Comparison of ENCODE assay signal across 23 cellular contexts in genomic region chr1:163701783-163702182, GRCh38.
DNase-seq lines count a peak whose midpoint lies in the region; ATAC-seq, FAIRE-seq and TF ChIP-seq lines count a peak whose summit lies in the region.
"Had no signal": no experiment of that assay in that cellular context is flagged by ENCODE, and none has a peak within 500 bp of the region (broad histone marks: within the 10 kb centered on the region; RNA-seq: fewer than 3 reads in every experiment).

No MANE protein-coding gene starts in this region.

- no peak for TF ChIP-seq EP300 in H1 (IDR thresholded peaks at IDR 0.05; ENCODE audit: borderline replicate concordance in 1 of 2, low read depth in 2 of 2, low read length in 2 of 2)

- H3K56ac ChIP-seq in H1 (replicated peaks; ENCODE audit: insufficient read length, low read depth, low read length) = no peak overlapping the region

- H4K91ac ChIP-seq in H1 (replicated peaks; ENCODE audit: insufficient read length, low read length) = no peak overlapping the region

- no peak overlapping the region for H3K4ac ChIP-seq in H1 (replicated peaks; ENCODE audit: insufficient read length, low read depth, low read length)

- no peaks in the 10 kb centered on the region for H3K27me3 ChIP-seq in H1 (replicated peaks in 1 of 4; ENCODE audit: control insufficient read depth in 3 of 4, extremely low read depth in 1 of 4, insufficient read depth in 3 of 4, low read length in 3 of 4)
- H3K27me3 ChIP-seq: SJSA1 had no signal

- H3K9me3 ChIP-seq in H1 (ENCODE audit: insufficient read depth in 2 of 2, low read depth in 1 of 2, low read length in 1 of 2) = no peaks in the 10 kb centered on the region
- H3K9me3 ChIP-seq: SJSA1 had no signal

- H2AFZ ChIP-seq in H1 (ENCODE audit: low read length) = no peak overlapping the region
- H2AFZ ChIP-seq: GM23248 had no signal

- no peak overlapping the region for H3K4me3 ChIP-seq in H1 (ENCODE audit: extremely low read depth in 1 of 4, insufficient read depth in 2 of 4, low read depth in 3 of 4, low read length in 4 of 4)
- H3K4me3 ChIP-seq: GM23248, SJSA1 had no signal

- no peak overlapping the region for H4K8ac ChIP-seq in H1 (ENCODE audit: extremely low read depth, insufficient read depth, low read length)

- H4K5ac ChIP-seq in H1 (ENCODE audit: insufficient read length, low read depth, low read length) = no peak overlapping the region

- POLR2A ChIA-PET in H1 (lab: Charles Lee; ENCODE audit: partially characterized antibody) = no interaction called here

- H3K4me2 ChIP-seq in H1 (ENCODE audit: insufficient read depth in 1 of 2, low read depth in 2 of 2, low read length in 2 of 2) = no peak overlapping the region

- no peak overlapping the region for H3K23ac ChIP-seq in H1 (ENCODE audit: insufficient read length)

- TF ChIP-seq RAD21 in H1 (IDR thresholded peaks at IDR 0.05 in 1 of 2, conservative IDR thresholded peaks at IDR 0.05 in 1 of 2; ENCODE audit: low read depth in 2 of 2, low read length in 2 of 2) = peak; percentile 50 to 62

- no peak overlapping the region for H3K14ac ChIP-seq in H1 (ENCODE audit: insufficient read length)

- H2AK5ac ChIP-seq in H1 (ENCODE audit: low read depth, low read length) = no peak overlapping the region

- no peak for TF ChIP-seq POLR2A in H1 (IDR thresholded peaks at IDR 0.05; ENCODE audit: control extremely low read depth in 1 of 2, low read depth in 2 of 2, low read length in 2 of 2)

- ATAC-seq in HG02759 (IDR thresholded peaks at IDR 0.05; ENCODE audit: unreplicated experiment) = no peak
- ATAC-seq in left lobe of liver = no peak

- H3K36me3 ChIP-seq in H1 (ENCODE audit: control insufficient read depth in 2 of 4, insufficient read depth in 4 of 4, low read length in 3 of 4) = no peaks in the 10 kb centered on the region
- H3K36me3 ChIP-seq: SJSA1 had no signal

- CTCF ChIA-PET in H1 (lab: Charles Lee; ENCODE audit: partially characterized antibody) = interaction anchor here (0.7 to 1.9 kb wide), 6 partner anchors 163 to 290 kb away, joined by 3 to 10 read pairs (median 4); no protein-coding TSS in a partner anchor

- no peaks in the 10 kb centered on the region for H3K4me1 ChIP-seq in H1 (replicated peaks in 1 of 4; ENCODE audit: control insufficient read depth in 3 of 4, insufficient read depth in 4 of 4, low read length in 3 of 4)
- H3K4me1 ChIP-seq: SJSA1 had no signal

- H2BK20ac ChIP-seq in H1 (ENCODE audit: low read length) = no peak overlapping the region

- H3K27ac ChIP-seq in H1 (ENCODE audit: low read depth, low read length) = no peak overlapping the region
- H3K27ac ChIP-seq: GM23248, RWPE1, SJSA1 had no signal

- no peaks in the 10 kb centered on the region; the same call in 1 of the 2 replicates for H3K23me2 ChIP-seq in H1 (ENCODE audit: low read depth, low read length)

- FAIRE-seq in H1 (lab: Jason Lieb, UNC) = no peak
- FAIRE-seq: G401.6, GM12892, GM19239 had no signal

- DNase-seq in DMS53 (lab: John Stamatoyannopoulos, UW) = peak; percentile 8
- DNase-seq in DMS53 treated with DMSO at 0.1 percent for 48 hours (lab: John Stamatoyannopoulos, UW; ENCODE audit: unreplicated experiment) = no peak
- DNase-seq in GM10266 (ENCODE audit: extremely low spot score) = no peak
- DNase-seq in NCI-H526 treated with DMSO at 0.1 percent for 48 hours (lab: John Stamatoyannopoulos, UW) = peak; percentile 17
- DNase-seq in H1 (ENCODE audit: low read depth in 1 of 2, low spot score in 2 of 2) = no peak
- no peak for DNase-seq in left lobe of liver (ENCODE audit: low spot score)
- no peak for DNase-seq in NCI-H2029 (lab: John Stamatoyannopoulos, UW)
- DNase-seq: 8988T, C1 segment of cervical spinal cord, COR-L47, DMS79 treated with DMSO at 0.1 percent for 48 hours, GM23248, Kasumi-1, NCI-H2107, NCI-H446, NCI-H748 treated with DMSO at 0.1 percent for 48 hours, T1000 had no signal

- no peak overlapping the region for H2BK120ac ChIP-seq in H1 (replicated peaks; ENCODE audit: low read depth, low read length)

- no peak overlapping the region for H3K9ac ChIP-seq in H1 (replicated peaks in 1 of 4; ENCODE audit: extremely low read depth in 1 of 4, low read depth in 3 of 4, low read length in 3 of 4)
- H3K9ac ChIP-seq: GM23248 had no signal

- H2BK12ac ChIP-seq in H1 (ENCODE audit: low read depth, low read length) = no peak overlapping the region

- no peak overlapping the region for H2BK5ac ChIP-seq in H1 (ENCODE audit: low read depth, low read length)

- no peaks in the 10 kb centered on the region for H3K79me2 ChIP-seq in H1 (ENCODE audit: control insufficient read depth in 1 of 2, insufficient read depth in 2 of 2, low read length in 2 of 2)

- TF ChIP-seq CTCF in GM10266 (IDR thresholded peaks at IDR 0.05; ENCODE audit: control insufficient read depth, insufficient read depth, low read depth, missing control alignments) = peak; percentile 8
- TF ChIP-seq CTCF in H1 (IDR thresholded peaks at IDR 0.05; ENCODE audit: control extremely low read depth in 1 of 3, insufficient read depth in 1 of 3, low read depth in 1 of 3, low read length in 3 of 3) = peak in 1 of 3 experiments; percentile 1; a peak in 2 of 4 replicates

- 88% methylated on average over 1 of the region's 1 CpG; no CpG with 5 or more reads in 1 of the 2 experiments for WGBS in H1 (ENCODE audit: extremely low coverage in 1 of 2, insufficient coverage in 1 of 2, insufficient read length in 1 of 2, insufficient replicate concordance in 2 of 2, low coverage in 1 of 2, low lambda C conversion rate in 2 of 2, missing lambda C conversion rate in 1 of 2), 2 experiments

- no peak overlapping the region for H2BK15ac ChIP-seq in H1 (ENCODE audit: low read length)

- no peak overlapping the region for H3K18ac ChIP-seq in H1 (ENCODE audit: extremely low read depth, low read length)

- no peaks in the 10 kb centered on the region for H3K79me1 ChIP-seq in H1 (ENCODE audit: low read depth, low read length)

- no peaks in the 10 kb centered on the region for H4K20me1 ChIP-seq in H1 (replicated peaks in 1 of 2; ENCODE audit: control insufficient read depth in 1 of 2, insufficient read depth in 2 of 2, low read length in 2 of 2)

TF ChIP-seq in H1, 55 proteins besides CTCF, POLR2A, EP300 and RAD21:
- TF ChIP-seq KDM5A (IDR thresholded peaks at IDR 0.05; ENCODE audit: low read length) (no peak), TCF12 (IDR thresholded peaks at IDR 0.05; ENCODE audit: low read depth, low read length) (no peak), ATF2 (IDR thresholded peaks at IDR 0.05; ENCODE audit: low read length) (no peak), TBP (IDR thresholded peaks at IDR 0.05; ENCODE audit: low read depth, low read length) (no peak), SRF (IDR thresholded peaks at IDR 0.05; ENCODE audit: low read depth, low read length) (no peak), ASH2L (IDR thresholded peaks at IDR 0.05; ENCODE audit: low read length) (no peak), SIN3A (conservative IDR thresholded peaks at IDR 0.05 in 1 of 2, IDR thresholded peaks at IDR 0.05 in 1 of 2; ENCODE audit: low read depth in 1 of 2, low read length in 2 of 2) (no peak), SUZ12 (IDR thresholded peaks at IDR 0.05; ENCODE audit: low read length) (no peak), NANOG (IDR thresholded peaks at IDR 0.05; ENCODE audit: insufficient read depth, low read depth, low read length, poor library complexity, severe bottlenecking) (no peak), SIRT6 (IDR thresholded peaks at IDR 0.05; ENCODE audit: low read length) (no peak), JUND (IDR thresholded peaks at IDR 0.05; ENCODE audit: low read length) (no peak), KDM4A (IDR thresholded peaks at IDR 0.05; ENCODE audit: low read depth, low read length, severe bottlenecking) (no peak), FOSL1 (IDR thresholded peaks at IDR 0.05; ENCODE audit: insufficient read depth, low read depth, low read length) (no peak), HDAC6 (IDR thresholded peaks at IDR 0.05; ENCODE audit: low read depth, low read length) (no peak)
- TF ChIP-seq, protein P1, sequence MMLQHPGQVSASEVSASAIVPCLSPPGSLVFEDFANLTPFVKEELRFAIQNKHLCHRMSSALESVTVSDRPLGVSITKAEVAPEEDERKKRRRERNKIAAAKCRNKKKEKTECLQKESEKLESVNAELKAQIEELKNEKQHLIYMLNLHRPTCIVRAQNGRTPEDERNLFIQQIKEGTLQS (IDR thresholded peaks at IDR 0.05; ENCODE audit: insufficient read depth, low read depth, low read length) = no peak

Comparison
In these comparisons a context has a peak if more than half of its experiments do, and no peak if none do; other contexts are left out.
1. DNase-seq: peak in DMS53 (single experiment) and NCI-H526 treated with DMSO at 0.1 percent for 48 hours (single experiment); none in DMS53 treated with DMSO at 0.1 percent for 48 hours (single experiment), GM10266 (single experiment), H1 (0 of 2), left lobe of liver (single experiment) and NCI-H2029 (single experiment).